Comparison of ENCODE assay signal across 15 cellular contexts in genomic region chr15:69857686-69858391, GRCh38.
DNase-seq lines count a peak whose midpoint lies in the region; ATAC-seq and TF ChIP-seq lines count a peak whose summit lies in the region.
"Had no signal": no experiment of that assay in that cellular context is flagged by ENCODE, and none has a peak within 500 bp of the region (broad histone marks: within the 10 kb centered on the region; RNA-seq: fewer than 3 reads in every experiment).

No MANE protein-coding gene starts in this region.

- ATAC-seq in GM18519 (IDR thresholded peaks at IDR 0.05; ENCODE audit: low FRiP score, unreplicated experiment): no peak
- ATAC-seq: body of pancreas had no signal

- H3K4me1 ChIP-seq in Loucy (ENCODE audit: insufficient read depth, low read length, poor library complexity, severe bottlenecking): peaks cover 27% of the 10 kb centered on the region
- H3K4me1 ChIP-seq: body of pancreas, HAP-1 had no signal

- H3F3A ChIP-seq in Loucy (ENCODE audit: low read depth): no peaks in the 10 kb centered on the region

- no peak overlapping the region for H3K27ac Mint-ChIP-seq in activated naive CD4-positive, alpha-beta T cell treated with anti-CD3 and anti-CD28 coated beads for 36 hours
- no peak overlapping the region for H3K27ac Mint-ChIP-seq in stimulated activated naive CD8-positive, alpha-beta T cell treated with anti-CD3 and anti-CD28 coated beads, Interleukin-15, Interleukin-2, amounts not matched to agents 100 ng/mL and 50 ng/mL, for 24 hours
- H3K27ac Mint-ChIP-seq in activated T-helper 1 cell treated with anti-CD3 and anti-CD28 coated beads, Interleukin-12 subunit alpha, Interleukin-12 subunit beta, Interleukin-2, Interleukin-4 antibody, amounts not matched to agents 30 ng/mL and 10 ng/mL and 1 ng/mL, durations not matched to agents 14 hours and 24 hours and 36 hours: no peak overlapping the region

- no peaks in the 10 kb centered on the region for H3K9me2 ChIP-seq in Loucy (replicated peaks; ENCODE audit: low read depth, low read length)

- H3K9me3 ChIP-seq in Loucy (ENCODE audit: insufficient read depth, low read depth, low read length): no peaks in the 10 kb centered on the region
- H3K9me3 ChIP-seq: body of pancreas, HAP-1, SJSA1 had no signal

- H3K9ac ChIP-seq in Loucy (ENCODE audit: low read depth, low read length, poor library complexity, severe bottlenecking): no peak overlapping the region

- H2AFZ ChIP-seq in Loucy (ENCODE audit: low read length): no peak overlapping the region

- H3K4me3 ChIP-seq in Loucy (ENCODE audit: low read length, poor library complexity, severe bottlenecking): no peak overlapping the region
- H3K4me3 ChIP-seq in fibroblast of villous mesenchyme (ENCODE audit: low read depth, low read length): no peak overlapping the region
- H3K4me3 ChIP-seq: body of pancreas, HAP-1, SJSA1 had no signal

- no peaks in the 10 kb centered on the region for H3K36me3 Mint-ChIP-seq in activated naive CD4-positive, alpha-beta T cell treated with anti-CD3 and anti-CD28 coated beads for 36 hours (ENCODE audit: low read depth)
- H3K36me3 Mint-ChIP-seq in stimulated activated naive CD8-positive, alpha-beta T cell treated with anti-CD3 and anti-CD28 coated beads, Interleukin-15, Interleukin-2, amounts not matched to agents 100 ng/mL and 50 ng/mL, for 24 hours (ENCODE audit: low read depth): no peaks in the 10 kb centered on the region
- H3K36me3 Mint-ChIP-seq in activated T-helper 1 cell treated with anti-CD3 and anti-CD28 coated beads, Interleukin-12 subunit alpha, Interleukin-12 subunit beta, Interleukin-2, Interleukin-4 antibody, amounts not matched to agents 30 ng/mL and 10 ng/mL and 1 ng/mL, durations not matched to agents 14 hours and 24 hours and 36 hours (ENCODE audit: low read depth): no peaks in the 10 kb centered on the region

- H3K9me3 Mint-ChIP-seq in activated naive CD4-positive, alpha-beta T cell treated with anti-CD3 and anti-CD28 coated beads for 36 hours: no peaks in the 10 kb centered on the region
- no peaks in the 10 kb centered on the region for H3K9me3 Mint-ChIP-seq in stimulated activated naive CD8-positive, alpha-beta T cell treated with anti-CD3 and anti-CD28 coated beads, Interleukin-15, Interleukin-2, amounts not matched to agents 100 ng/mL and 50 ng/mL, for 24 hours
- H3K9me3 Mint-ChIP-seq in activated T-helper 1 cell treated with anti-CD3 and anti-CD28 coated beads, Interleukin-12 subunit alpha, Interleukin-12 subunit beta, Interleukin-2, Interleukin-4 antibody, amounts not matched to agents 30 ng/mL and 10 ng/mL and 1 ng/mL, durations not matched to agents 14 hours and 24 hours and 36 hours: peaks cover 3% of the 10 kb centered on the region

- no peaks in the 10 kb centered on the region for H3K27me3 Mint-ChIP-seq in activated naive CD4-positive, alpha-beta T cell treated with anti-CD3 and anti-CD28 coated beads for 36 hours (ENCODE audit: low read depth)
- peaks cover 8% of the 10 kb centered on the region for H3K27me3 Mint-ChIP-seq in stimulated activated naive CD8-positive, alpha-beta T cell treated with anti-CD3 and anti-CD28 coated beads, Interleukin-15, Interleukin-2, amounts not matched to agents 100 ng/mL and 50 ng/mL, for 24 hours
- H3K27me3 Mint-ChIP-seq in activated T-helper 1 cell treated with anti-CD3 and anti-CD28 coated beads, Interleukin-12 subunit alpha, Interleukin-12 subunit beta, Interleukin-2, Interleukin-4 antibody, amounts not matched to agents 30 ng/mL and 10 ng/mL and 1 ng/mL, durations not matched to agents 14 hours and 24 hours and 36 hours (ENCODE audit: insufficient read depth): peaks cover 15% of the 10 kb centered on the region

- H3K27me3 ChIP-seq in Loucy (ENCODE audit: insufficient read depth, low read length, poor library complexity, severe bottlenecking): peaks cover 96% of the 10 kb centered on the region
- H3K27me3 ChIP-seq: body of pancreas, SJSA1 had no signal

- no peaks in the 10 kb centered on the region for H4K20me1 ChIP-seq in Loucy (ENCODE audit: insufficient read depth, low read length, poor library complexity, severe bottlenecking)

- peak; percentile 18 for DNase-seq in activated naive CD4-positive, alpha-beta T cell treated with anti-CD3 and anti-CD28 coated beads for 36 hours
- no peak for DNase-seq in activated naive CD4-positive, alpha-beta T cell treated with Interleukin-2 at 50 U/mL for 16 hours
- peak; percentile 57 for DNase-seq in fibroblast of villous mesenchyme (ENCODE audit: low read depth)
- no peak for DNase-seq in activated T-helper 1 cell treated with anti-CD3 and anti-CD28 coated beads, Interleukin-12 subunit alpha, Interleukin-12 subunit beta, Interleukin-2, Interleukin-4 antibody, amounts not matched to agents 30 ng/mL and 10 ng/mL and 1 ng/mL, durations not matched to agents 14 hours and 24 hours and 36 hours (ENCODE audit: low spot score)
- DNase-seq in NCI-H187 (lab: John Stamatoyannopoulos, UW): no peak
- DNase-seq: body of pancreas, DMS 273 treated with DMSO at 0.1 percent for 48 hours, NCI-H510A treated with DMSO at 0.1 percent for 48 hours, OCI-M1, T-helper 9 cell had no signal

- peaks cover 20% of the 10 kb centered on the region for H3K4me1 Mint-ChIP-seq in activated naive CD4-positive, alpha-beta T cell treated with anti-CD3 and anti-CD28 coated beads for 36 hours (ENCODE audit: low read depth)
- peaks cover 30% of the 10 kb centered on the region for H3K4me1 Mint-ChIP-seq in stimulated activated naive CD8-positive, alpha-beta T cell treated with anti-CD3 and anti-CD28 coated beads, Interleukin-15, Interleukin-2, amounts not matched to agents 100 ng/mL and 50 ng/mL, for 24 hours (ENCODE audit: low read depth)
- H3K4me1 Mint-ChIP-seq in activated T-helper 1 cell treated with anti-CD3 and anti-CD28 coated beads, Interleukin-12 subunit alpha, Interleukin-12 subunit beta, Interleukin-2, Interleukin-4 antibody, amounts not matched to agents 30 ng/mL and 10 ng/mL and 1 ng/mL, durations not matched to agents 14 hours and 24 hours and 36 hours (ENCODE audit: low read depth): no peaks in the 10 kb centered on the region

- H3K79me2 ChIP-seq in Loucy (ENCODE audit: insufficient read depth, low read length): no peaks in the 10 kb centered on the region

- peak overlapping the region; percentile 29 for H3K4me2 ChIP-seq in Loucy (ENCODE audit: low read depth, low read length, poor library complexity, severe bottlenecking)

- CTCF ChIA-PET in activated naive CD4-positive, alpha-beta T cell treated with anti-CD3 and anti-CD28 coated beads for 36 hours (lab: Charles Lee): interaction anchor here (0.5 kb wide), 2 partner anchors 326 to 836 kb away, joined by 3 read pairs; no protein-coding TSS in a partner anchor

- no peaks in the 10 kb centered on the region for H3K36me3 ChIP-seq in Loucy (ENCODE audit: insufficient read depth, low read length)
- H3K36me3 ChIP-seq: HAP-1 had no signal

- TF ChIP-seq CTCF in Loucy (conservative IDR thresholded peaks at IDR 0.05; ENCODE audit: low read length): no peak
- TF ChIP-seq CTCF in fibroblast of villous mesenchyme (IDR thresholded peaks at IDR 0.05; ENCODE audit: insufficient read depth, low read depth, low read length): no peak

- intact Hi-C loops in activated naive CD4-positive, alpha-beta T cell treated with anti-CD3 and anti-CD28 coated beads for 36 hours (cut with micrococcal nuclease): no loop called here
- intact Hi-C loops in activated T-helper 1 cell treated with anti-CD3 and anti-CD28 coated beads, Interleukin-12 subunit alpha, Interleukin-12 subunit beta, Interleukin-2, Interleukin-4 antibody, amounts not matched to agents 30 ng/mL and 10 ng/mL and 1 ng/mL, durations not matched to agents 14 hours and 24 hours and 36 hours (cut with micrococcal nuclease): no loop called here

- no peak overlapping the region for H3K4me3 Mint-ChIP-seq in activated naive CD4-positive, alpha-beta T cell treated with anti-CD3 and anti-CD28 coated beads for 36 hours
- peak overlapping the region; percentile 11 for H3K4me3 Mint-ChIP-seq in stimulated activated naive CD8-positive, alpha-beta T cell treated with anti-CD3 and anti-CD28 coated beads, Interleukin-15, Interleukin-2, amounts not matched to agents 100 ng/mL and 50 ng/mL, for 24 hours
- no peak overlapping the region for H3K4me3 Mint-ChIP-seq in activated T-helper 1 cell treated with anti-CD3 and anti-CD28 coated beads, Interleukin-12 subunit alpha, Interleukin-12 subunit beta, Interleukin-2, Interleukin-4 antibody, amounts not matched to agents 30 ng/mL and 10 ng/mL and 1 ng/mL, durations not matched to agents 14 hours and 24 hours and 36 hours

Comparison
In these comparisons a context has a peak if more than half of its experiments do, and no peak if none do; other contexts are left out.
1. DNase-seq: peak in activated naive CD4-positive, alpha-beta T cell treated with anti-CD3 and anti-CD28 coated beads for 36 hours (single experiment) and fibroblast of villous mesenchyme (single experiment); none in activated naive CD4-positive, alpha-beta T cell treated with Interleukin-2 at 50 U/mL for 16 hours (single experiment), activated T-helper 1 cell treated with anti-CD3 and anti-CD28 coated beads, Interleukin-12 subunit alpha, Interleukin-12 subunit beta, Interleukin-2, Interleukin-4 antibody, amounts not matched to agents 30 ng/mL and 10 ng/mL and 1 ng/mL, durations not matched to agents 14 hours and 24 hours and 36 hours (single experiment) and NCI-H187 (0 of 2).